ENCODE assay signal across 9 cellular contexts in genomic region chr12:122028601-122029560, GRCh38. TPM values are rescaled to one million over a fixed set of nuclear protein-coding genes. Genes with fewer than 3 reads are reported as not detected.
DNase-seq lines count a peak whose midpoint lies in the region; ATAC-seq, FAIRE-seq and TF ChIP-seq lines count a peak whose summit lies in the region.
"Had no signal": no experiment of that assay in that cellular context is flagged by ENCODE, and none has a peak within 500 bp of the region (broad histone marks: within the 10 kb centered on the region; RNA-seq: fewer than 3 reads in every experiment).

No MANE protein-coding gene starts in this region.

- peaks cover 39% of the 10 kb centered on the region for H3K4me1 ChIP-seq in GM12878 (ENCODE audit: control insufficient read depth, insufficient read depth, low read length)

- H3K36me3 ChIP-seq in GM12878 (ENCODE audit: control insufficient read depth in 2 of 2, insufficient read depth in 2 of 2, low read length in 1 of 2), result no peaks in the 10 kb centered on the region; a peak in 1 of 4 replicates

- POLR2A ChIA-PET in GM12878 (lab: Charles Lee), result interaction anchor here (0.7 kb wide), 1 partner anchor 37 kb away, joined by 3 read pairs; no protein-coding TSS in a partner anchor

- no peak for TF ChIP-seq CTCF in GM13976 (IDR thresholded peaks at IDR 0.05; ENCODE audit: borderline replicate concordance, control extremely low read depth, extremely low read depth, insufficient read depth, missing control alignments)
- peak; percentile 27 to 38 (median 37); a peak in 4 of 6 replicates for TF ChIP-seq CTCF in GM12878 (IDR thresholded peaks at IDR 0.05 in 2 of 3, conservative IDR thresholded peaks at IDR 0.05 in 1 of 3; ENCODE audit: control insufficient read depth in 2 of 3, extremely low read depth in 1 of 3, insufficient read depth in 1 of 3, low read depth in 3 of 3, low read length in 3 of 3)
- TF ChIP-seq CTCF in progenitor cell of endocrine pancreas (IDR thresholded peaks at IDR 0.05; ENCODE audit: unreplicated experiment), result no peak

- H3K27ac Mint-ChIP-seq in progenitor cell of endocrine pancreas, result peak overlapping the region; percentile 49

- DNase-seq in GM13976 (ENCODE audit: low spot score), result peak; percentile 86
- peak; percentile 36 for DNase-seq in GM12878 (ENCODE audit: low read depth, low spot score)
- no peak for DNase-seq in progenitor cell of endocrine pancreas (ENCODE audit: low spot score, unreplicated experiment)
- no peak for DNase-seq in NCI-H1930 (lab: John Stamatoyannopoulos, UW)
- no peak for DNase-seq in DMS114 treated with DMSO at 0.1 percent for 48 hours (lab: John Stamatoyannopoulos, UW; ENCODE audit: unreplicated experiment)
- DNase-seq: SW 1271 had no signal

- H3K9ac ChIP-seq in GM12878 (ENCODE audit: control insufficient read depth, insufficient read depth, low read length), result peak overlapping the region; percentile 16; the same call in 1 of the 2 replicates

- in situ Hi-C loops in GM13976 (cut with MboI; ENCODE audit: low sequenced_read_pairs, unreplicated experiment), result no loop called here
- in situ Hi-C loops in GM12878 (cut with MboI), result no loop called here

- intact Hi-C loops in GM12878 (cut with micrococcal nuclease; ENCODE audit: unreplicated experiment), result loop anchor here (5.0 kb wide), 1 partner anchor 37 kb away; no protein-coding TSS in a partner anchor

- SMC1A ChIA-PET in GM12878 (lab: Charles Lee; ENCODE audit: uncharacterized antibody, unreplicated experiment), result interaction anchor here (0.7 to 1.6 kb wide), 7 partner anchors 25 to 235 kb away, joined by 3 to 6 read pairs (median 4); partner anchors contain the start of gene CFAP251

- no peaks in the 10 kb centered on the region for H3K36me3 Mint-ChIP-seq in progenitor cell of endocrine pancreas (ENCODE audit: insufficient read depth)

- 6% methylated on average over 27 of the region's 27 CpGs for WGBS in GM12878 (ENCODE audit: insufficient coverage, insufficient replicate concordance, low lambda C conversion rate, missing lambda C conversion rate)

- H3K27me3 Mint-ChIP-seq in progenitor cell of endocrine pancreas, result no peaks in the 10 kb centered on the region

- H3K27me3 ChIP-seq in GM12878 (replicated peaks in 1 of 2; ENCODE audit: control insufficient read depth in 2 of 2, insufficient read depth in 2 of 2, low read length in 1 of 2), result peaks cover 3 to 4% of the 10 kb centered on the region in 2 experiments; a peak in 1 of 4 replicates

- H3K9me3 Mint-ChIP-seq in progenitor cell of endocrine pancreas (ENCODE audit: low read depth), result no peaks in the 10 kb centered on the region

- TF ChIP-seq EP300 in GM12878 (IDR thresholded peaks at IDR 0.05; ENCODE audit: borderline replicate concordance in 1 of 2, control insufficient read depth in 1 of 2, low read depth in 2 of 2, low read length in 2 of 2), result 0 out of 4 replicates have a peak, but pooled peaks of 1 of the 2 experiments have one; percentile 23

- no peaks in the 10 kb centered on the region; the same call in 1 of the 2 replicates for H4K20me1 ChIP-seq in GM12878 (ENCODE audit: control insufficient read depth, insufficient read depth)

- peaks cover 19% of the 10 kb centered on the region for H3K4me1 Mint-ChIP-seq in progenitor cell of endocrine pancreas (ENCODE audit: low read depth)

- CTCF ChIA-PET in GM12878 (lab: Yijun Ruan, JAX), result interaction anchor here (0.6 to 1.4 kb wide), 11 partner anchors 26 to 1273 kb away, joined by 3 to 7 read pairs (median 4); partner anchors contain the start of gene CFAP251

- no peaks in the 10 kb centered on the region for H3K79me2 ChIP-seq in GM12878 (ENCODE audit: control insufficient read depth, insufficient read depth, low read length)

- peak overlapping the region; percentile 87 for H3K4me2 ChIP-seq in GM12878 (ENCODE audit: control insufficient read depth, insufficient read depth)

- RAD21 ChIA-PET in GM12878 (lab: Charles Lee; ENCODE audit: unreplicated experiment), result interaction anchor here (1.2 to 4.2 kb wide), 4 partner anchors 38 to 235 kb away, joined by 3 to 22 read pairs (median 7); partner anchors contain the start of genes CFAP251 and RHOF

- peak; percentile 33; the same call in 1 of the 2 replicates for TF ChIP-seq RAD21 in GM12878 (IDR thresholded peaks at IDR 0.05; ENCODE audit: insufficient read depth, low read depth, low read length)

- no peak overlapping the region for H3K4me3 Mint-ChIP-seq in progenitor cell of endocrine pancreas (ENCODE audit: low read depth)

- FAIRE-seq in GM12878 (lab: Jason Lieb, UNC), result peak; percentile 76

- ATAC-seq in HG03432 (IDR thresholded peaks at IDR 0.05; ENCODE audit: unreplicated experiment) (peak; percentile 54), GM12878 (peak; percentile 84), HG03039 (IDR thresholded peaks at IDR 0.05; ENCODE audit: unreplicated experiment) (no peak)

- no peak overlapping the region; the same call in 1 of the 2 replicates for H3K4me3 ChIP-seq in GM12878

- no peak for TF ChIP-seq POLR2A in GM12878 (IDR thresholded peaks at IDR 0.05; ENCODE audit: low read depth, low read length)

- no peak overlapping the region for H2AFZ ChIP-seq in GM12878 (ENCODE audit: control insufficient read depth, low read depth, low read length)

- BruUV-seq in GM12878 (replicated peaks; lab: Mats Ljungman, UMichigan), result no TSS peak

- no peaks in the 10 kb centered on the region for H3K9me3 ChIP-seq in GM12878 (replicated peaks; ENCODE audit: control insufficient read depth, insufficient read depth, low read length)

- no peak overlapping the region for H3K27ac ChIP-seq in GM12878 (ENCODE audit: control insufficient read depth, insufficient read depth)
- H3K27ac ChIP-seq: HL-60 had no signal

TF ChIP-seq in GM12878, 131 proteins besides CTCF, POLR2A, EP300 and RAD21 (continues in another document):
- TF ChIP-seq RFX5 (IDR thresholded peaks at IDR 0.05; ENCODE audit: low read depth, low read length) (no peak), CEBPZ (IDR thresholded peaks at IDR 0.05; ENCODE audit: low read depth, low read length) (no peak), LARP7 (IDR thresholded peaks at IDR 0.05) (0 out of 2 replicates have a peak, but pooled peaks have one; percentile 26)

RNA-seq across cellular contexts. Expression of gene BCL7A, which starts 7.2 kb away (rescaled TPM):
- 11.6 and 13.4 TPM in 2 replicates for total RNA-seq in GM12878 (2013; cell fraction: nucleolus; rRNA removed)
- 12.4 and 14.1 TPM in 2 replicates for total RNA-seq in GM12878 (2014; rRNA removed)
- 8.8 and 9.6 TPM in 2 replicates for total RNA-seq in GM12878 (2014; rRNA removed; fragmentation: Illumina TruSeq; extraction: Trizol)
- 13.8 and 17.2 TPM in 2 replicates for total RNA-seq in GM12878 (2021)
- polyA plus RNA-seq in GM12878 (2011; ENCODE audit: low read depth), result 2.3 TPM
- 1.3 TPM in 2 replicates for polyA plus RNA-seq in GM12878 (2011; rRNA removed)
- 1.9 and 2.0 TPM in 2 replicates for polyA plus RNA-seq in GM12878 (2011; cell fraction: cytosol; rRNA removed)
- polyA plus RNA-seq in GM12878 (2011; cell fraction: nucleus; rRNA removed), result 2.1 and 2.7 TPM in 2 replicates
- 5.7 and 6.4 TPM in 2 replicates for polyA plus RNA-seq in GM12878 (2012)
- 9.4 and 11.8 TPM in 2 replicates for polyA plus RNA-seq in GM12878 (2014; fragmentation: Illumina TruSeq; extraction: Trizol)
- polyA plus RNA-seq in GM12878 (2014; fragmentation: Nextera tagmentation; extraction: Ambion mirVana), result under 1 TPM; 0.37 to 0.69 TPM
- polyA plus RNA-seq in GM12878 (2014; rRNA removed), result 13.7 and 14.6 TPM in 2 replicates
- polyA plus RNA-seq in GM12878 (2016; fragmentation: Nextera tagmentation; extraction: Ambion mirVana), result 10 to 100 TPM; 11.6 to 11.9 TPM
- 0.59 and 1.3 TPM in 2 replicates for polyA minus RNA-seq in GM12878 (2011; rRNA and poly(A)+ RNA removed)
- 0.40 and 1.1 TPM in 2 replicates for polyA minus RNA-seq in GM12878 (2011; cell fraction: cytosol; rRNA and poly(A)+ RNA removed)
- 0.60 and 0.67 TPM in 2 replicates for polyA minus RNA-seq in GM12878 (2011; cell fraction: nucleus; rRNA and poly(A)+ RNA removed)
- 43.7 and 49.3 TPM in 2 replicates for total RNA-seq in progenitor cell of endocrine pancreas

RNA-seq across cellular contexts. Expression of gene MLXIP, which starts 49.7 kb away (rescaled TPM):
- total RNA-seq in GM12878 (2013; cell fraction: nucleolus; rRNA removed), result 28.2 and 30.8 TPM in 2 replicates
- total RNA-seq in GM12878 (2014; rRNA removed) (5.4 and 7.9 TPM in 2 replicates), GM12878 (2014; rRNA removed; fragmentation: Illumina TruSeq; extraction: Trizol) (8.9 and 9.7 TPM in 2 replicates), GM12878 (2021) (23.7 and 24.9 TPM in 2 replicates), progenitor cell of endocrine pancreas (48.6 and 48.7 TPM in 2 replicates)
- 3.2 TPM for polyA plus RNA-seq in GM12878 (2011; ENCODE audit: low read depth)
- polyA plus RNA-seq in GM12878 (2011; rRNA removed) (1.0 and 1.9 TPM in 2 replicates), GM12878 (2014; fragmentation: Illumina TruSeq; extraction: Trizol) (7.5 and 12.1 TPM in 2 replicates), GM12878 (2014; fragmentation: Nextera tagmentation; extraction: Ambion mirVana) (1 to 10 TPM; 1.1 to 1.2 TPM), GM12878 (2014; rRNA removed) (12.5 and 15.1 TPM in 2 replicates), GM12878 (2016; fragmentation: Nextera tagmentation; extraction: Ambion mirVana) (1 to 10 TPM; 4.7 to 6.2 TPM)
- polyA plus RNA-seq in GM12878 (2011; cell fraction: cytosol; rRNA removed), result 1.7 and 2.1 TPM in 2 replicates
- 9.5 and 15.5 TPM in 2 replicates for polyA plus RNA-seq in GM12878 (2011; cell fraction: nucleus; rRNA removed)
- 6.3 and 7.2 TPM in 2 replicates for polyA plus RNA-seq in GM12878 (2012)
- polyA minus RNA-seq in GM12878 (2011; rRNA and poly(A)+ RNA removed), result 3.4 and 4.9 TPM in 2 replicates
- polyA minus RNA-seq in GM12878 (2011; cell fraction: cytosol; rRNA and poly(A)+ RNA removed), result 4.1 and 5.2 TPM in 2 replicates
- 7.6 and 8.1 TPM in 2 replicates for polyA minus RNA-seq in GM12878 (2011; cell fraction: nucleus; rRNA and poly(A)+ RNA removed)

Comparison
In these comparisons a context has a peak if more than half of its experiments do, and no peak if none do; other contexts are left out.
1. DNase-seq: peak in GM13976 (single experiment) and GM12878 (single experiment); none in progenitor cell of endocrine pancreas (single experiment), NCI-H1930 (0 of 2) and DMS114 treated with DMSO at 0.1 percent for 48 hours (single experiment).
2. CTCF ChIP-seq: peak in GM12878 (3 of 3); none in GM13976 (single experiment) and progenitor cell of endocrine pancreas (single experiment).